Comparison of ENCODE assay signal across 15 cellular contexts in genomic region chr14:50785506-50786063, GRCh38. TPM values are rescaled to one million over a fixed set of nuclear protein-coding genes. Genes with fewer than 3 reads are reported as not detected.
DNase-seq lines count a peak whose midpoint lies in the region; ATAC-seq and TF ChIP-seq lines count a peak whose summit lies in the region.
"Had no signal": no experiment of that assay in that cellular context is flagged by ENCODE, and none has a peak within 500 bp of the region (broad histone marks: within the 10 kb centered on the region; RNA-seq: fewer than 3 reads in every experiment).

No MANE protein-coding gene starts in this region.

- H2BK5ac ChIP-seq in H9 (ENCODE audit: insufficient read length, low read length): no peak overlapping the region

- H3T11ph ChIP-seq in H9 (ENCODE audit: low read length): no peak overlapping the region

- no peak overlapping the region; a peak in 1 of 5 replicates for H3K4me3 Mint-ChIP-seq in H9
- no peak overlapping the region for H3K4me3 Mint-ChIP-seq in activated naive CD8-positive, alpha-beta T cell treated with anti-CD3 and anti-CD28 coated beads, Interleukin-2, amount 50 U/mL, for 24 hours
- H3K4me3 Mint-ChIP-seq in osteocyte (ENCODE audit: unreplicated experiment): no peak overlapping the region

- H3K14ac ChIP-seq in H9 (ENCODE audit: insufficient read depth, low read length): no peak overlapping the region

- H3K36me3 ChIP-seq in BLaER1: peaks cover 32% of the 10 kb centered on the region
- H3K36me3 ChIP-seq: thoracic aorta had no signal

- H3K36me3 Mint-ChIP-seq in H9 (ENCODE audit: insufficient read depth in 1 of 3, low read depth in 3 of 3): peaks cover 0 to 9% (median 0%) of the 10 kb centered on the region in 3 experiments; a peak in 3 of 7 replicates
- H3K36me3 Mint-ChIP-seq in activated naive CD8-positive, alpha-beta T cell treated with anti-CD3 and anti-CD28 coated beads, Interleukin-2, amount 50 U/mL, for 24 hours (ENCODE audit: low read depth): peaks cover 28% of the 10 kb centered on the region
- H3K36me3 Mint-ChIP-seq in osteocyte (ENCODE audit: unreplicated experiment): peaks cover 19% of the 10 kb centered on the region

- H3K79me2 ChIP-seq in H9 (ENCODE audit: insufficient read depth, low read length): no peaks in the 10 kb centered on the region

- H2BK20ac ChIP-seq in H9 (ENCODE audit: low read depth, low read length, poor library complexity, severe bottlenecking): no peak overlapping the region

- no peak overlapping the region for H3K18ac ChIP-seq in H9 (ENCODE audit: insufficient read length, low read depth, low read length)

- no peak overlapping the region for H3K56ac ChIP-seq in H9 (ENCODE audit: insufficient read length, low read depth, low read length)

- H4K91ac ChIP-seq in H9 (ENCODE audit: insufficient read length, low read depth, low read length): no peak overlapping the region

- H4K8ac ChIP-seq in H9 (replicated peaks; ENCODE audit: insufficient read length, low read depth, low read length): no peak overlapping the region

- H3K4me1 Mint-ChIP-seq in H9: peaks cover 31 to 36% of the 10 kb centered on the region in 2 experiments
- H3K4me1 Mint-ChIP-seq in activated naive CD8-positive, alpha-beta T cell treated with anti-CD3 and anti-CD28 coated beads, Interleukin-2, amount 50 U/mL, for 24 hours: peaks cover 76% of the 10 kb centered on the region
- H3K4me1 Mint-ChIP-seq in osteocyte (ENCODE audit: unreplicated experiment): peaks cover 22% of the 10 kb centered on the region

- H2BK15ac ChIP-seq in H9 (ENCODE audit: low read depth, low read length): no peak overlapping the region

- no peak overlapping the region for H2AK5ac ChIP-seq in H9 (ENCODE audit: insufficient read length, low read length)

- H2BK120ac ChIP-seq in H9 (ENCODE audit: low read depth, low read length, poor library complexity, severe bottlenecking): no peak overlapping the region

- H3K9me3 ChIP-seq in BLaER1: no peaks in the 10 kb centered on the region
- no peaks in the 10 kb centered on the region for H3K9me3 ChIP-seq in H9 (ENCODE audit: control insufficient read depth, low read depth, low read length)
- H3K9me3 ChIP-seq: esophagus muscularis mucosa, thoracic aorta had no signal

- no peaks in the 10 kb centered on the region for H3K27me3 ChIP-seq in BLaER1
- H3K27me3 ChIP-seq in H9 (ENCODE audit: insufficient read depth, low read length): no peaks in the 10 kb centered on the region
- H3K27me3 ChIP-seq: esophagus muscularis mucosa had no signal

- H3K9me3 Mint-ChIP-seq in H9 (no peaks in the 10 kb centered on the region), osteocyte (ENCODE audit: unreplicated experiment) (no peaks in the 10 kb centered on the region)
- no peaks in the 10 kb centered on the region for H3K9me3 Mint-ChIP-seq in activated naive CD8-positive, alpha-beta T cell treated with anti-CD3 and anti-CD28 coated beads, Interleukin-2, amount 50 U/mL, for 24 hours

- no peak overlapping the region for H4K5ac ChIP-seq in H9 (ENCODE audit: insufficient read length, low read depth, low read length)

- no peak overlapping the region for H3K23ac ChIP-seq in H9 (ENCODE audit: insufficient read length, low read depth, low read length)

- peak overlapping the region; percentile 96 for H3K4me2 ChIP-seq in BLaER1
- H3K4me2 ChIP-seq in H9 (ENCODE audit: insufficient read depth, insufficient read length, low read length): no peak overlapping the region

- H3K27me3 Mint-ChIP-seq in H9 (ENCODE audit: low read depth) (no peaks in the 10 kb centered on the region), osteocyte (ENCODE audit: unreplicated experiment) (no peaks in the 10 kb centered on the region)
- no peaks in the 10 kb centered on the region for H3K27me3 Mint-ChIP-seq in activated naive CD8-positive, alpha-beta T cell treated with anti-CD3 and anti-CD28 coated beads, Interleukin-2, amount 50 U/mL, for 24 hours

- no CpG with 5 or more reads among the region's 8 CpGs for WGBS in H9 (ENCODE audit: extremely low coverage, insufficient read length, low lambda C conversion rate)

- H3K4me1 ChIP-seq in BLaER1: peaks cover 77% of the 10 kb centered on the region
- peaks cover 3% of the 10 kb centered on the region; the same call in 1 of the 2 replicates for H3K4me1 ChIP-seq in H9 (ENCODE audit: insufficient read depth, low read length)

- TF ChIP-seq CTCF in H9 (conservative IDR thresholded peaks at IDR 0.05) (no peak), osteocyte (IDR thresholded peaks at IDR 0.05) (no peak)

- no peak for ATAC-seq in activated naive CD8-positive, alpha-beta T cell treated with anti-CD3 and anti-CD28 coated beads, Interleukin-2, amount 50 U/mL, for 24 hours
- ATAC-seq in left lobe of liver (peak; percentile 23), GM18517 (IDR thresholded peaks at IDR 0.05; ENCODE audit: unreplicated experiment) (no peak)
- ATAC-seq: HCT116 had no signal

- H2AFZ ChIP-seq in H9 (ENCODE audit: low read length): no peak overlapping the region

- no peak for DNase-seq in H9
- DNase-seq in activated naive CD8-positive, alpha-beta T cell treated with anti-CD3 and anti-CD28 coated beads, Interleukin-2, amount 50 U/mL, for 24 hours: no peak
- DNase-seq in left lobe of liver (ENCODE audit: low spot score): no peak
- DNase-seq in osteocyte (ENCODE audit: extremely low spot score, unreplicated experiment): no peak
- no peak for DNase-seq in SHP77 (lab: John Stamatoyannopoulos, UW)
- DNase-seq in COLO829 (ENCODE audit: low spot score): no peak
- DNase-seq: NCI-H2171 treated with DMSO at 0.1 percent for 48 hours; occipital lobe; stimulated activated CD4-positive, alpha-beta T cell treated with anti-CD3 and anti-CD28 coated beads, Interleukin-4, amount 100 ng/mL, for 24 hours had no signal

- H3K79me1 ChIP-seq in H9 (ENCODE audit: insufficient read depth, low read depth, low read length, poor library complexity, severe bottlenecking): no peaks in the 10 kb centered on the region

- H3K27ac Mint-ChIP-seq in H9 (peak overlapping the region in 2 of 3 experiments; percentile 70 to 74; a peak in 2 of 7 replicates), osteocyte (ENCODE audit: unreplicated experiment) (no peak overlapping the region)
- H3K27ac Mint-ChIP-seq in activated naive CD8-positive, alpha-beta T cell treated with anti-CD3 and anti-CD28 coated beads, Interleukin-2, amount 50 U/mL, for 24 hours: peak overlapping the region; percentile 86

- H3K27ac ChIP-seq in BLaER1: peak overlapping the region; percentile 81
- H3K27ac ChIP-seq in H9 (ENCODE audit: insufficient read length, low read depth, low read length): no peak overlapping the region
- H3K27ac ChIP-seq: C4-2B, esophagus muscularis mucosa, thoracic aorta had no signal

- H4K20me1 ChIP-seq in BLaER1: no peaks in the 10 kb centered on the region
- no peaks in the 10 kb centered on the region for H4K20me1 ChIP-seq in H9 (ENCODE audit: control insufficient read depth, insufficient read depth, insufficient read length)

- H3K4me3 ChIP-seq in BLaER1: peak overlapping the region; percentile 46
- H3K4me3 ChIP-seq: esophagus muscularis mucosa, thoracic aorta had no signal

- H3K23me2 ChIP-seq in H9 (ENCODE audit: insufficient read length, low read depth, low read length, poor library complexity, severe bottlenecking): no peaks in the 10 kb centered on the region

- H3K4ac ChIP-seq in H9 (ENCODE audit: low read depth, low read length): no peak overlapping the region

- H3K9ac ChIP-seq in BLaER1 (peak overlapping the region; percentile 68), H9 (ENCODE audit: extremely low read depth, insufficient read length, low read length) (no peak overlapping the region)

- no peak overlapping the region for H2BK12ac ChIP-seq in H9 (ENCODE audit: insufficient read length, low read depth, low read length)

RNA-seq across cellular contexts. Expression of gene NIN, which starts 45.4 kb away (rescaled TPM):
- total RNA-seq in H9 (2021) (15.4 and 18.4 TPM in 2 replicates), left lobe of liver (5.5 TPM), osteocyte (46.3 and 50.2 TPM in 2 replicates)
